ENCODE assay signal across 24 cellular contexts in genomic region chr19:12098040-12098439, GRCh38. TPM values are rescaled to one million over a fixed set of nuclear protein-coding genes. Genes with fewer than 3 reads are reported as not detected.
"Had no signal": no experiment of that assay in that cellular context is flagged by ENCODE, and none has a peak within 500 bp of the region (broad histone marks: within the 10 kb centered on the region; RNA-seq: fewer than 3 reads in every experiment).

No MANE protein-coding gene starts in this region.

- H3K27me3 ChIP-seq: heart left ventricle, spleen, testis, transverse colon had no signal

- ATAC-seq: activated T-cell treated with anti-CD3 and anti-CD28 coated beads, Interleukin-2, amount 50 U/mL, for 4 hours; activated T-helper 17 cell treated with anti-CD3 and anti-CD28 coated beads, Interleukin-2, amount 50 U/mL, for 72 hours; heart left ventricle; naive thymus-derived CD8-positive, alpha-beta T cell; right cardiac atrium; T-helper 17 cell; WTC11 had no signal

- DNase-seq: activated CD4-positive, alpha-beta memory T cell treated with anti-CD3 and anti-CD28 coated beads, Interleukin-2, amount 10 ng/mL, durations not matched to agents 7 days and 5 days; activated CD4-positive, alpha-beta T cell treated with anti-CD3 and anti-CD28 coated beads for 1 hour; activated CD4-positive, alpha-beta T cell treated with anti-CD3 and anti-CD28 coated beads, Interleukin-2, amount 10 ng/mL, durations not matched to agents 7 days and 5 days; activated gamma-delta T cell treated with Interleukin-2 at 50 U/mL for 16 hours; activated naive CD4-positive, alpha-beta T cell treated with anti-CD3 and anti-CD28 coated beads, Interleukin-2, amount 50 U/mL, for 16 hours; activated T-cell treated with anti-CD3 and anti-CD28 coated beads, Interleukin-2, amount 50 U/mL, for 4 hours; amniotic stem cell; central memory CD4-positive, alpha-beta T cell; heart left ventricle; hypothalamus; immature natural killer cell; mesenchymal stem cell; naive thymus-derived CD8-positive, alpha-beta T cell; posterior cingulate gyrus; right cardiac atrium; spleen; stimulated activated naive CD4-positive, alpha-beta T cell treated with Interleukin-2 at 50 U/mL for 16 hours; T-helper 17 cell; T1000; testis; transverse colon had no signal

- H3K27ac ChIP-seq: heart left ventricle, spleen, testis, transverse colon had no signal

- H3K4me1 ChIP-seq: testis had no signal

RNA-seq across cellular contexts. Expression of gene ZNF878, which starts 45.3 kb away (rescaled TPM):
- total RNA-seq: epithelial cell of proximal tubule, T-helper 17 cell had no signal
- polyA plus RNA-seq: immature natural killer cell; naive thymus-derived CD8-positive, alpha-beta T cell had no signal
